ENCODE assay signal across 1 cellular context in genomic region chr17:63475491-63476412, GRCh38.
A peak's percentile ranks its signal among the peaks of the same experiment; 100 is the strongest.
TF ChIP-seq lines count a peak whose summit lies in the region.

No MANE protein-coding gene starts in this region.

TF ChIP-seq in K562, 482 proteins besides CTCF, POLR2A, EP300 and RAD21 (continued from another document and continues in another):
- TF ChIP-seq UBTF (IDR thresholded peaks at IDR 0.05; ENCODE audit: borderline replicate concordance in 1 of 2, low read depth in 2 of 2, low read length in 2 of 2), result no peak
- no peak for TF ChIP-seq MTA1 (IDR thresholded peaks at IDR 0.05; ENCODE audit: borderline replicate concordance)
- TF ChIP-seq ZNF354B (CRISPR knock-in tag; IDR thresholded peaks at IDR 0.05), result no peak
- no peak for TF ChIP-seq CHCHD3 (CRISPR knock-in tag; IDR thresholded peaks at IDR 0.05)
- peak; percentile 13 for TF ChIP-seq RBBP5 (IDR thresholded peaks at IDR 0.05; ENCODE audit: borderline replicate concordance, insufficient read depth, low read length, poor library complexity, severe bottlenecking)
- TF ChIP-seq L3MBTL2 (IDR thresholded peaks at IDR 0.05), result peak; percentile 33; the same call in 1 of the 2 replicates
- TF ChIP-seq KDM5B (IDR thresholded peaks at IDR 0.05; ENCODE audit: insufficient replicate concordance, low read depth, low read length), result no peak
- no peak for TF ChIP-seq MEIS2 (IDR thresholded peaks at IDR 0.05; ENCODE audit: partially characterized antibody)
- TF ChIP-seq THRB (CRISPR knock-in tag; conservative IDR thresholded peaks at IDR 0.05), result no peak
- no peak for TF ChIP-seq MYBL2 (IDR thresholded peaks at IDR 0.05; ENCODE audit: low read depth)
- no peak for TF ChIP-seq MYBL2 (CRISPR knock-in tag; IDR thresholded peaks at IDR 0.05; ENCODE audit: borderline replicate concordance)
- TF ChIP-seq RBM39 (optimal IDR thresholded peaks at IDR 0.05; ENCODE audit: low read depth, low read length), result no peak
- TF ChIP-seq PBX2 (CRISPR knock-in tag; IDR thresholded peaks at IDR 0.05; ENCODE audit: low read depth), result no peak
- no peak for TF ChIP-seq PBX2 (tag; conservative IDR thresholded peaks at IDR 0.05; ENCODE audit: low read depth)
- TF ChIP-seq EGR1 (conservative IDR thresholded peaks at IDR 0.05), result peak; percentile 57
- TF ChIP-seq ZNF76 (CRISPR knock-in tag; IDR thresholded peaks at IDR 0.05; ENCODE audit: borderline replicate concordance), result no peak
- no peak for TF ChIP-seq CREB5 (CRISPR knock-in tag; IDR thresholded peaks at IDR 0.05)
- TF ChIP-seq ZBTB34 (CRISPR knock-in tag; IDR thresholded peaks at IDR 0.05), result no peak
- TF ChIP-seq MAX (CRISPR knock-in tag; IDR thresholded peaks at IDR 0.05), result 0 out of 2 replicates have a peak, but pooled peaks have one; percentile 24
- no peak for TF ChIP-seq BCL6 (CRISPR knock-in tag; IDR thresholded peaks at IDR 0.05)
- TF ChIP-seq ZNF253 (CRISPR knock-in tag; conservative IDR thresholded peaks at IDR 0.05), result no peak
- no peak for TF ChIP-seq ZNF232 (CRISPR knock-in tag; IDR thresholded peaks at IDR 0.05)
- TF ChIP-seq EP400 (IDR thresholded peaks at IDR 0.05), result no peak
- TF ChIP-seq TEAD4 (IDR thresholded peaks at IDR 0.05; ENCODE audit: low read length), result no peak
- TF ChIP-seq TEAD4 (CRISPR knock-in tag; IDR thresholded peaks at IDR 0.05; ENCODE audit: borderline replicate concordance), result no peak
- TF ChIP-seq ELF1 (tag; IDR thresholded peaks at IDR 0.05), result no peak
- TF ChIP-seq TRIM25 (IDR thresholded peaks at IDR 0.05; ENCODE audit: borderline replicate concordance), result no peak
- no peak for TF ChIP-seq KDM4B (IDR thresholded peaks at IDR 0.05; ENCODE audit: borderline replicate concordance in 2 of 2, low read depth in 1 of 2)
- TF ChIP-seq SAFB2 (IDR thresholded peaks at IDR 0.05; ENCODE audit: borderline replicate concordance, low read depth, low read length, severe bottlenecking), result no peak
- TF ChIP-seq AFF1 (IDR thresholded peaks at IDR 0.05; ENCODE audit: low read depth in 1 of 2, partially characterized antibody in 2 of 2), result no peak
- no peak for TF ChIP-seq ZFP91 (CRISPR knock-in tag; IDR thresholded peaks at IDR 0.05)
- no peak for TF ChIP-seq CHD2 (IDR thresholded peaks at IDR 0.05; ENCODE audit: low read depth, low read length)
- no peak for TF ChIP-seq ETV5 (CRISPR knock-in tag; IDR thresholded peaks at IDR 0.05; ENCODE audit: low read depth)
- TF ChIP-seq ZNF197 (CRISPR knock-in tag; IDR thresholded peaks at IDR 0.05; ENCODE audit: low read depth), result no peak
- TF ChIP-seq CXXC5 (CRISPR knock-in tag; IDR thresholded peaks at IDR 0.05), result no peak
- 0 out of 2 replicates have a peak, but pooled peaks have one; percentile 14 for TF ChIP-seq ZNF592 (IDR thresholded peaks at IDR 0.05)
- TF ChIP-seq ZNF431 (CRISPR knock-in tag; IDR thresholded peaks at IDR 0.05), result no peak
